10 cellular contexts compared by ENCODE assay signal in genomic region chr17:30304778-30305177, GRCh38. TPM values are rescaled to one million over a fixed set of nuclear protein-coding genes. Genes with fewer than 3 reads are reported as not detected.
"Had no signal": no experiment of that assay in that cellular context is flagged by ENCODE, and none has a peak within 500 bp of the region (broad histone marks: within the 10 kb centered on the region; RNA-seq: fewer than 3 reads in every experiment).

No MANE protein-coding gene starts in this region.

- ATAC-seq: HCT116, K562 had no signal

- H3K4me3 ChIP-seq: GM23248, HAP-1, K562 had no signal

- H3K4me3 Mint-ChIP-seq: HFFc6 had no signal

- H3K27ac Mint-ChIP-seq: HFFc6 had no signal

- DNase-seq: GM23248, GOT3, H7, HFFc6, IMR-90 had no signal

RNA-seq across cellular contexts. Expression of gene TMIGD1, which starts 29.1 kb away (rescaled TPM):
- total RNA-seq: GM23248, H4, H7, HFFc6, HT-29, IMR-90, K562 had no signal
